In genomic region chr15:25893621-25894020, GRCh38 we compare ENCODE assay signal across 31 cellular contexts. TPM values are rescaled to one million over a fixed set of nuclear protein-coding genes. Genes with fewer than 3 reads are reported as not detected.
"Had no signal": no experiment of that assay in that cellular context is flagged by ENCODE, and none has a peak within 500 bp of the region (broad histone marks: within the 10 kb centered on the region; RNA-seq: fewer than 3 reads in every experiment).

No MANE protein-coding gene starts in this region.

- DNase-seq: hippocampal formation; kidney; left colon; left lung; lower lobe of right lung; mammary epithelial cell; mesendoderm; naive B cell; natural killer cell; nephron progenitor cell; occipital lobe; right lobe of liver; stimulated activated CD4-positive, alpha-beta T cell treated with anti-CD3 and anti-CD28 coated beads, Interleukin-1b, Interleukin-23, amount 100 ng/mL, for 48 hours; stimulated activated CD4-positive, alpha-beta T cell treated with anti-CD3 and anti-CD28 coated beads, Interleukin-2, amount 100 ng/mL, for 48 hours; stimulated activated CD4-positive, alpha-beta T cell treated with anti-CD3 and anti-CD28 coated beads, Interleukin-4, amount 100 ng/mL, for 4 hours; stimulated activated CD8-positive, alpha-beta memory T cell treated with anti-CD3 and anti-CD28 coated beads, Interleukin-4, amount 100 ng/mL, for 48 hours; stimulated activated naive CD4-positive, alpha-beta T cell treated with Interleukin-2 at 50 U/mL for 16 hours; stimulated activated naive CD8-positive, alpha-beta T cell treated with anti-CD3 and anti-CD28 coated beads, Interleukin-15, amount 100 ng/mL, for 72 hours; substantia nigra; testis; thyroid gland; trophoblast cell; upper lobe of right lung had no signal

- H3K4me1 ChIP-seq: left lung, lower lobe of right lung, neural progenitor cell, right atrium auricular region, right lobe of liver, testis, upper lobe of right lung had no signal

- H3K36me3 Mint-ChIP-seq: mesothelial cell of epicardium; naive B cell; natural killer cell; neural progenitor cell; stimulated activated memory B cell treated with anti-CD40 and anti-IgM and Interleukin-4, amounts not matched to agents 10 μg/mL and 1 μg/mL and 100 μg/mL, for 72 hours had no signal

- H3K27ac ChIP-seq: left lung, lower lobe of right lung, neural progenitor cell, neutrophil, right atrium auricular region, right lobe of liver, testis, upper lobe of right lung had no signal

- H3K9me3 ChIP-seq: left lung, lower lobe of right lung, neutrophil, right atrium auricular region, right lobe of liver, testis, thyroid gland, upper lobe of right lung had no signal

- H3K4me3 ChIP-seq: left lung, lower lobe of right lung, neural progenitor cell, right atrium auricular region, right lobe of liver, smooth muscle cell, testis, thyroid gland, upper lobe of right lung had no signal

- H3K4me2 ChIP-seq: neural progenitor cell, smooth muscle cell had no signal

- H3K4me1 Mint-ChIP-seq: naive B cell; natural killer cell; nephron progenitor cell; stimulated activated memory B cell treated with anti-CD40 and anti-IgM and Interleukin-4, amounts not matched to agents 10 μg/mL and 1 μg/mL and 100 μg/mL, for 72 hours; stimulated activated naive CD8-positive, alpha-beta T cell treated with anti-CD3 and anti-CD28 coated beads, Interleukin-15, amount 100 ng/mL, for 72 hours had no signal

- H3K27ac Mint-ChIP-seq: mesothelial cell of epicardium; natural killer cell; nephron progenitor cell; neural progenitor cell; progenitor cell of endocrine pancreas; stimulated activated memory B cell treated with anti-CD40 and anti-IgM and Interleukin-4, amounts not matched to agents 10 μg/mL and 1 μg/mL and 100 μg/mL, for 72 hours; stimulated activated naive CD8-positive, alpha-beta T cell treated with anti-CD3 and anti-CD28 coated beads, Interleukin-15, amount 100 ng/mL, for 72 hours had no signal

- H3K27me3 ChIP-seq: left lung, neural progenitor cell, neutrophil, right atrium auricular region, right lobe of liver, testis, thyroid gland, upper lobe of right lung had no signal

- H3K4me3 Mint-ChIP-seq: mesothelial cell of epicardium; naive B cell; natural killer cell; nephron progenitor cell; neural progenitor cell; stimulated activated memory B cell treated with anti-CD40 and anti-IgM and Interleukin-4, amounts not matched to agents 10 μg/mL and 1 μg/mL and 100 μg/mL, for 72 hours; stimulated activated naive CD8-positive, alpha-beta T cell treated with anti-CD3 and anti-CD28 coated beads, Interleukin-15, amount 100 ng/mL, for 72 hours had no signal

- H2AFZ ChIP-seq: neural progenitor cell had no signal

- H3K9ac ChIP-seq: neural progenitor cell had no signal

- H3K9me3 Mint-ChIP-seq: natural killer cell; neural progenitor cell; stimulated activated memory B cell treated with anti-CD40 and anti-IgM and Interleukin-4, amounts not matched to agents 10 μg/mL and 1 μg/mL and 100 μg/mL, for 72 hours; stimulated activated naive CD8-positive, alpha-beta T cell treated with anti-CD3 and anti-CD28 coated beads, Interleukin-15, amount 100 ng/mL, for 72 hours had no signal

- H3K36me3 ChIP-seq: left lung, lower lobe of right lung, neural progenitor cell, neutrophil, right atrium auricular region, right lobe of liver, thyroid gland, upper lobe of right lung had no signal

RNA-seq across cellular contexts. Expression of gene ATP10A, which starts 30.5 kb away (rescaled TPM):
- total RNA-seq: pulmonary artery endothelial cell had no signal
